In genomic region chrX:9153299-9153698, GRCh38 we compare ENCODE assay signal across 15 cellular contexts.
DNase-seq lines count a peak whose midpoint lies in the region; TF ChIP-seq lines count a peak whose summit lies in the region.
"Had no signal": no experiment of that assay in that cellular context is flagged by ENCODE, and none has a peak within 500 bp of the region (broad histone marks: within the 10 kb centered on the region; RNA-seq: fewer than 3 reads in every experiment).

No MANE protein-coding gene starts in this region.

- no peaks in the 10 kb centered on the region for H4K20me1 ChIP-seq in PC-9 (ENCODE audit: insufficient read depth)

- H3K27ac ChIP-seq in PC-9 (peak overlapping the region; percentile 57), tibial artery (no peak overlapping the region)
- H3K27ac ChIP-seq: 22Rv1, KMS-11, VCaP had no signal

- peak; percentile 11 for DNase-seq in DMS53 (lab: John Stamatoyannopoulos, UW)
- no peak for DNase-seq in DMS53 treated with DMSO at 0.1 percent for 48 hours (lab: John Stamatoyannopoulos, UW; ENCODE audit: unreplicated experiment)
- DNase-seq in PC-9, result peak in 1 of 2 experiments; percentile 83
- peak; percentile 34 to 82 for DNase-seq in cardiac fibroblast (ENCODE audit: low read depth in 2 of 2)
- peak; percentile 92 for DNase-seq in renal cortical epithelial cell (ENCODE audit: low read depth)
- DNase-seq in tibial artery, result no peak
- no peak for DNase-seq in SIG-M5 (lab: John Stamatoyannopoulos, UW)
- DNase-seq in posterior cingulate gyrus, result no peak
- DNase-seq: GF-D8; naive thymus-derived CD4-positive, alpha-beta T cell; NCI-H1694; NCI-H446 treated with DMSO at 0.1 percent for 48 hours had no signal

- 0 out of 2 replicates have a peak, but pooled peaks cover 4% of the 10 kb centered on the region for H3K9me3 ChIP-seq in PC-9 (ENCODE audit: insufficient read depth, low read depth)
- H3K9me3 ChIP-seq in tibial artery, result no peaks in the 10 kb centered on the region

- H3K4me3 ChIP-seq in PC-9 (no peak overlapping the region), cardiac fibroblast (replicated peaks in 1 of 2; ENCODE audit: low read depth in 2 of 2, low read length in 2 of 2) (no peak overlapping the region), tibial artery (no peak overlapping the region)

- H2AFZ ChIP-seq in PC-9, result no peak overlapping the region

- no peaks in the 10 kb centered on the region for H3K9me2 ChIP-seq in PC-9 (ENCODE audit: insufficient read depth)

- intact Hi-C loops in PC-9 (cut with micrococcal nuclease; ENCODE audit: unreplicated experiment) (no loop called here), tibial artery (cut with DNase I; ENCODE audit: low total_unique reads) (no loop called here), posterior cingulate gyrus (cut with DNase I) (no loop called here)

- H3K79me2 ChIP-seq in PC-9 (ENCODE audit: low read depth), result no peaks in the 10 kb centered on the region

- H3K36me3 ChIP-seq in PC-9 (ENCODE audit: low read depth) (no peaks in the 10 kb centered on the region), tibial artery (no peaks in the 10 kb centered on the region)

- H3K27me3 ChIP-seq in PC-9 (ENCODE audit: insufficient read depth, low read depth) (no peaks in the 10 kb centered on the region), tibial artery (no peaks in the 10 kb centered on the region)

- H3F3A ChIP-seq in PC-9 (ENCODE audit: insufficient read depth, low read depth), result peaks cover 27% of the 10 kb centered on the region; the same call in 1 of the 2 replicates

- CTCF ChIA-PET in PC-9 (lab: Charles Lee), result no interaction called here

- POLR2A ChIA-PET in PC-9 (lab: Charles Lee; ENCODE audit: unreplicated experiment), result no interaction called here

- TF ChIP-seq CTCF in PC-9 (conservative IDR thresholded peaks at IDR 0.05) (no peak), cardiac fibroblast (IDR thresholded peaks at IDR 0.05; ENCODE audit: low read depth, low read length) (no peak), tibial artery (IDR thresholded peaks at IDR 0.05) (no peak)

- peaks cover 36% of the 10 kb centered on the region for H3K4me1 ChIP-seq in PC-9 (replicated peaks; ENCODE audit: insufficient read depth)
- peaks cover 0 to 19% (median under 1%) of the 10 kb centered on the region in 4 donors for H3K4me1 ChIP-seq in tibial artery

- BruUV-seq in PC-9 (replicated peaks; lab: Mats Ljungman, UMichigan), result no TSS peak

- peak overlapping the region; percentile 26; the same call in 1 of the 2 replicates for H3K4me2 ChIP-seq in PC-9
- H3K4me2 ChIP-seq: KMS-11 had no signal

Comparison
In these comparisons a context has a peak if more than half of its experiments do, and no peak if none do; other contexts are left out.
1. DNase-seq: peak in DMS53 (single experiment), cardiac fibroblast (2 of 2) and renal cortical epithelial cell (single experiment); none in DMS53 treated with DMSO at 0.1 percent for 48 hours (single experiment), tibial artery (0 of 2), SIG-M5 (single experiment) and posterior cingulate gyrus (0 of 10).